In genomic region chr5:149388498-149389190, GRCh38 we compare ENCODE assay signal across 1 cellular context.
TF ChIP-seq lines count a peak whose summit lies in the region.

No MANE protein-coding gene starts in this region.

TF ChIP-seq in K562, 482 proteins besides CTCF, POLR2A, EP300 and RAD21:
- TF ChIP-seq PHB (CRISPR knock-in tag; IDR thresholded peaks at IDR 0.05) (no peak), TCF3 (CRISPR knock-in tag; IDR thresholded peaks at IDR 0.05) (peak; percentile 54; the same call in 1 of the 2 replicates), ZNF12 (CRISPR knock-in tag; IDR thresholded peaks at IDR 0.05) (peak; percentile 100), BCOR (IDR thresholded peaks at IDR 0.05) (0 out of 2 replicates have a peak, but pooled peaks have one; percentile 11), NCOR1 (IDR thresholded peaks at IDR 0.05) (no peak), KDM1A (IDR thresholded peaks at IDR 0.05) (peak in 1 of 2 experiments; percentile 50; a peak in 2 of 4 replicates), ETV1 (tag; conservative IDR thresholded peaks at IDR 0.05; ENCODE audit: low read depth) (no peak), TAL1 (IDR thresholded peaks at IDR 0.05) (peak; percentile 27; the same call in 1 of the 2 replicates), CBX3 (IDR thresholded peaks at IDR 0.05; ENCODE audit: borderline replicate concordance in 1 of 2, low read length in 2 of 2) (peak in 1 of 2 experiments; percentile 75; a peak in 1 of 3 replicates), ZNF277 (CRISPR knock-in tag; IDR thresholded peaks at IDR 0.05; ENCODE audit: borderline replicate concordance) (no peak), CBFA2T2 (conservative IDR thresholded peaks at IDR 0.05) (peak; percentile 55), TEAD4 (IDR thresholded peaks at IDR 0.05; ENCODE audit: low read length) (peak; percentile 37; the same call in 1 of the 2 replicates), TEAD4 (CRISPR knock-in tag; IDR thresholded peaks at IDR 0.05; ENCODE audit: borderline replicate concordance) (no peak), CBFA2T3 (IDR thresholded peaks at IDR 0.05) (peak; percentile 70), ID3 (CRISPR knock-in tag; IDR thresholded peaks at IDR 0.05) (no peak), ID3 (tag; IDR thresholded peaks at IDR 0.05) (no peak), TRIM24 (IDR thresholded peaks at IDR 0.05) (peak in 1 of 2 experiments; percentile 54; a peak in 1 of 4 replicates), CREB3L1 (IDR thresholded peaks at IDR 0.05; ENCODE audit: borderline replicate concordance, low read depth) (no peak), TAF15 (IDR thresholded peaks at IDR 0.05; ENCODE audit: low read depth, low read length) (no peak)
